In genomic region chr20:63148696-63149095, GRCh38 we compare ENCODE assay signal across 17 cellular contexts.
A peak's percentile ranks its signal among the peaks of the same experiment; 100 is the strongest.
DNase-seq lines count a peak whose midpoint lies in the region; ATAC-seq, FAIRE-seq and TF ChIP-seq lines count a peak whose summit lies in the region.
"Had no signal": no experiment of that assay in that cellular context is flagged by ENCODE, and none has a peak within 500 bp of the region (broad histone marks: within the 10 kb centered on the region; RNA-seq: fewer than 3 reads in every experiment).

No MANE protein-coding gene starts in this region.

- no peaks in the 10 kb centered on the region for H3K79me2 ChIP-seq in osteoblast (ENCODE audit: insufficient read depth, low read length)

- H4K20me1 ChIP-seq in osteoblast (ENCODE audit: insufficient read depth, low read length), result no peaks in the 10 kb centered on the region

- no peak overlapping the region for H3K27ac Mint-ChIP-seq in activated naive CD4-positive, alpha-beta T cell treated with anti-CD3 and anti-CD28 coated beads, Interleukin-2, amount 50 U/mL, for 72 hours
- H3K27ac Mint-ChIP-seq: CD4-positive, alpha-beta memory T cell had no signal

- no peaks in the 10 kb centered on the region for H3K36me3 ChIP-seq in left ventricle myocardium inferior
- H3K36me3 ChIP-seq in kidney (ENCODE audit: control insufficient read depth in 1 of 2, insufficient read depth in 2 of 2, low read length in 2 of 2), result no peaks in the 10 kb centered on the region
- H3K36me3 ChIP-seq in osteoblast (ENCODE audit: insufficient read depth, low read length), result no peaks in the 10 kb centered on the region

- DNase-seq in right cardiac atrium (peak in 2 of 3 donors; percentile 2 to 26), left ventricle myocardium inferior (no peak), kidney (peak; percentile 59), osteoblast (ENCODE audit: insufficient read length, low spot score, missing footprints) (peak; percentile 54), globus pallidus (ENCODE audit: low spot score) (no peak)
- DNase-seq in activated naive CD4-positive, alpha-beta T cell treated with anti-CD3 and anti-CD28 coated beads, Interleukin-2, amount 50 U/mL, for 72 hours (ENCODE audit: low spot score in 2 of 2), result no peak
- DNase-seq: 8988T; AML-193; CD4-positive, alpha-beta memory T cell; EL; HCEC 1CT had no signal

- H3K27ac ChIP-seq in right cardiac atrium (ENCODE audit: low read length) (no peak overlapping the region), left ventricle myocardium inferior (replicated peaks) (no peak overlapping the region), kidney (ENCODE audit: low read depth in 2 of 2, low read length in 2 of 2) (no peak overlapping the region), osteoblast (ENCODE audit: low read depth, low read length) (no peak overlapping the region)
- H3K27ac ChIP-seq: C4-2B had no signal

- no peak overlapping the region for H2AFZ ChIP-seq in osteoblast (ENCODE audit: low read length)

- TF ChIP-seq CTCF in left ventricle myocardium inferior (IDR thresholded peaks at IDR 0.05; ENCODE audit: borderline replicate concordance) (no peak), kidney (IDR thresholded peaks at IDR 0.05; ENCODE audit: borderline replicate concordance, extremely low read depth, insufficient read depth) (no peak), osteoblast (IDR thresholded peaks at IDR 0.05; ENCODE audit: extremely low read depth, low read depth, low read length) (no peak)

- intact Hi-C loops in right cardiac atrium (cut with DNase I) (no loop called here), left ventricle myocardium inferior (cut with micrococcal nuclease) (no loop called here), kidney (cut with DNase I) (no loop called here)

- H3K4me3 ChIP-seq in right cardiac atrium (ENCODE audit: low read length), result no peak overlapping the region
- no peak overlapping the region for H3K4me3 ChIP-seq in left ventricle myocardium inferior
- no peak overlapping the region for H3K4me3 ChIP-seq in kidney (ENCODE audit: low read length in 2 of 2)
- H3K4me3 ChIP-seq in osteoblast (ENCODE audit: insufficient read depth, low read length), result no peak overlapping the region

- H3K4me1 ChIP-seq in right cardiac atrium (ENCODE audit: control insufficient read depth, insufficient read depth, low read length) (no peaks in the 10 kb centered on the region), left ventricle myocardium inferior (no peaks in the 10 kb centered on the region), kidney (ENCODE audit: control insufficient read depth in 1 of 2, insufficient read depth in 1 of 2, low read depth in 1 of 2, low read length in 2 of 2) (no peaks in the 10 kb centered on the region), osteoblast (ENCODE audit: insufficient read depth, low read length) (no peaks in the 10 kb centered on the region)

- no peak overlapping the region for H3K9ac ChIP-seq in kidney (ENCODE audit: low read length in 2 of 2)

- H3K36me3 Mint-ChIP-seq in activated naive CD4-positive, alpha-beta T cell treated with anti-CD3 and anti-CD28 coated beads, Interleukin-2, amount 50 U/mL, for 72 hours, result peaks cover 16 to 20% of the 10 kb centered on the region in 2 donors
- H3K36me3 Mint-ChIP-seq: CD4-positive, alpha-beta memory T cell had no signal

- 83% methylated on average over 11 of the region's 11 CpGs for whole genome bisulfite sequencing in right cardiac atrium

- peaks cover 10 to 11% of the 10 kb centered on the region in 2 donors for H3K9me3 Mint-ChIP-seq in activated naive CD4-positive, alpha-beta T cell treated with anti-CD3 and anti-CD28 coated beads, Interleukin-2, amount 50 U/mL, for 72 hours

- no peak overlapping the region for H3K4me2 ChIP-seq in osteoblast (ENCODE audit: insufficient read depth, low read length)

- ATAC-seq in right cardiac atrium (no peak), GM21526 (IDR thresholded peaks at IDR 0.05; ENCODE audit: low FRiP score, unreplicated experiment) (no peak)
- no peak for ATAC-seq in activated naive CD4-positive, alpha-beta T cell treated with anti-CD3 and anti-CD28 coated beads, Interleukin-2, amount 50 U/mL, for 72 hours

- H3K27me3 ChIP-seq in right cardiac atrium (ENCODE audit: control insufficient read depth, insufficient read depth), result no peaks in the 10 kb centered on the region
- peaks cover 94% of the 10 kb centered on the region for H3K27me3 ChIP-seq in left ventricle myocardium inferior (ENCODE audit: low read depth)
- H3K27me3 ChIP-seq in osteoblast (ENCODE audit: insufficient read depth, low read length), result peaks cover 17% of the 10 kb centered on the region

- FAIRE-seq in kidney (lab: Jason Lieb, UNC), result no peak
- FAIRE-seq: G401.6, GM12891, GM19239, H1 had no signal

- H3K9me3 ChIP-seq in right cardiac atrium (ENCODE audit: control insufficient read depth, low read length) (peaks cover 2% of the 10 kb centered on the region), left ventricle myocardium inferior (replicated peaks) (peaks cover 22% of the 10 kb centered on the region), kidney (ENCODE audit: control insufficient read depth in 1 of 2, low read length in 2 of 2) (peaks cover 2 to 11% of the 10 kb centered on the region in 2 donors), osteoblast (ENCODE audit: low read depth, low read length) (peaks cover 4% of the 10 kb centered on the region)

Comparison
In these comparisons a context has a peak if more than half of its experiments do, and no peak if none do; other contexts are left out.
1. DNase-seq: peak in right cardiac atrium (2 of 3), kidney (single experiment) and osteoblast (single experiment); none in left ventricle myocardium inferior (single experiment), globus pallidus (single experiment) and activated naive CD4-positive, alpha-beta T cell treated with anti-CD3 and anti-CD28 coated beads, Interleukin-2, amount 50 U/mL, for 72 hours (0 of 2).